1 cellular context compared by ENCODE assay signal in the genomic region with DNA sequence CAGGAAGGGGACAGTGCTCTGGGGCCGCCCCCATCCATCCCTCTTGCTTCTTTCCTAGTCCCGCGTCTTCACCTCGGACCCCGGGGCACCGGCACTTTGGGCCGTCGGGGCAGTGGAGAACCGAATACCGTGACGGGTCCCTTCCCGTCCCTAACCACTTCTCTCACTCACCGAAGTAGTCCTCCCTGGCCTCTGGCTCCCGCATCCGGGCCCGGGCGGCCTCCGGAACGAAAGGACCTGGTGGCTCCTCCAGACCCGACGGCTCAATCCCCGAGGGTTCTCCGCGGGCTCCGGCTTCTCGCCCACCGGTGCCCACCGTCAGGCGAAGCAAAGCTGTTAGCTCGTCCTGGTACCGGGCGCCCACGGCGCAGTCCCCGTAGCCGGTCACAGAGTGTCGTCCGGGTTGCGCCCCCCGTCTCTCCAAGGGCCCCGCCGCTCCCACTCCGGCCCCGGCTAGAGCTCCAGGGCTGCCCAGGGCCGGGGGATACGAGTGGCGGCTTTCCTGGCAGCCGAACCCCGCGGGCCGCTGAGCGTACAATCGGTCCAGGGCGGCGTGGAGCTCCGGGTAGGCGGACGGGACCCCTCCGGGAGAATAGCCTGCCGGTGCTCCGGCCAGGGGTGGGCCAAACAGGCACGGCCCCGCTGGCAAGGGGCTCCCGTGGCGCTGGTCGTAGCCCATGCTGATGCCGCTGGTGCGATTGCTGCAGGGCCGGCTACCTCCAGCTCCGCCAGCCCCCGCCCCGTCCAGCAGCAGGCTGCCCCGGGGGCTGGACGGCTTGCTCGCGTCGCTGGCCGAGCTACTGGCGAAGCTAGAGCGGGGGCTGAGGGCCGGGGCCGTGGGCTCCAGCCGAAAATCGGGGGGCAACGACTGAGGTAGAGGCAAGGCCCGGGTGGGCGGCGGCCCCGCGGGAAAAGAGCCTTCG.
A peak's percentile ranks its signal among the peaks of the same experiment; 100 is the strongest.
TF ChIP-seq lines count a peak whose summit lies in the region.

No MANE protein-coding gene starts in this region.

TF ChIP-seq in HepG2, 621 proteins besides CTCF, POLR2A, EP300 and RAD21 (continued from another document and continues in another):
- 0 out of 2 replicates have a peak, but pooled peaks have one; percentile 3 for TF ChIP-seq MXD4 (CRISPR knock-in tag; IDR thresholded peaks at IDR 0.05)
- TF ChIP-seq, protein P1, sequence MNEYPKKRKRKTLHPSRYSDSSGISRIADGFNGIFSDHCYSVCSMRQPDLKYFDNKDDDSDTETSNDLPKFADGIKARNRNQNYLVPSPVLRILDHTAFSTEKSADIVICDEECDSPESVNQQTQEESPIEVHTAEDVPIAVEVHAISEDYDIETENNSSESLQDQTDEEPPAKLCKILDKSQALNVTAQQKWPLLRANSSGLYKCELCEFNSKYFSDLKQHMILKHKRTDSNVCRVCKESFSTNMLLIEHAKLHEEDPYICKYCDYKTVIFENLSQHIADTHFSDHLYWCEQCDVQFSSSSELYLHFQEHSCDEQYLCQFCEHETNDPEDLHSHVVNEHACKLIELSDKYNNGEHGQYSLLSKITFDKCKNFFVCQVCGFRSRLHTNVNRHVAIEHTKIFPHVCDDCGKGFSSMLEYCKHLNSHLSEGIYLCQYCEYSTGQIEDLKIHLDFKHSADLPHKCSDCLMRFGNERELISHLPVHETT (CRISPR knock-in tag; conservative IDR thresholded peaks at IDR 0.05): 0 out of 2 replicates have a peak, but pooled peaks have one; percentile 5
- no peak; the same call in 1 of the 2 replicates for TF ChIP-seq RXRA (CRISPR knock-in tag; IDR thresholded peaks at IDR 0.05)
- peak; percentile 4; the same call in 1 of the 2 replicates for TF ChIP-seq ZNF331 (CRISPR knock-in tag; IDR thresholded peaks at IDR 0.05)
- no peak for TF ChIP-seq ZNF333 (CRISPR knock-in tag; IDR thresholded peaks at IDR 0.05; ENCODE audit: borderline replicate concordance)
- no peak for TF ChIP-seq MAFF (IDR thresholded peaks at IDR 0.05; ENCODE audit: low read depth, low read length)
- no peak for TF ChIP-seq SP2 (CRISPR knock-in tag; IDR thresholded peaks at IDR 0.05)
- TF ChIP-seq, protein P2, sequence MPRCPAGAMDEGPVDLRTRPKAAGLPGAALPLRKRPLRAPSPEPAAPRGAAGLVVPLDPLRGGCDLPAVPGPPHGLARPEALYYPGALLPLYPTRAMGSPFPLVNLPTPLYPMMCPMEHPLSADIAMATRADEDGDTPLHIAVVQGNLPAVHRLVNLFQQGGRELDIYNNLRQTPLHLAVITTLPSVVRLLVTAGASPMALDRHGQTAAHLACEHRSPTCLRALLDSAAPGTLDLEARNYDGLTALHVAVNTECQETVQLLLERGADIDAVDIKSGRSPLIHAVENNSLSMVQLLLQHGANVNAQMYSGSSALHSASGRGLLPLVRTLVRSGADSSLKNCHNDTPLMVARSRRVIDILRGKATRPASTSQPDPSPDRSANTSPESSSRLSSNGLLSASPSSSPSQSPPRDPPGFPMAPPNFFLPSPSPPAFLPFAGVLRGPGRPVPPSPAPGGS (CRISPR knock-in tag; IDR thresholded peaks at IDR 0.05): 0 out of 2 replicates have a peak, but pooled peaks have one; percentile 49
- TF ChIP-seq IKZF1 (IDR thresholded peaks at IDR 0.05): no peak
- TF ChIP-seq, protein P3, sequence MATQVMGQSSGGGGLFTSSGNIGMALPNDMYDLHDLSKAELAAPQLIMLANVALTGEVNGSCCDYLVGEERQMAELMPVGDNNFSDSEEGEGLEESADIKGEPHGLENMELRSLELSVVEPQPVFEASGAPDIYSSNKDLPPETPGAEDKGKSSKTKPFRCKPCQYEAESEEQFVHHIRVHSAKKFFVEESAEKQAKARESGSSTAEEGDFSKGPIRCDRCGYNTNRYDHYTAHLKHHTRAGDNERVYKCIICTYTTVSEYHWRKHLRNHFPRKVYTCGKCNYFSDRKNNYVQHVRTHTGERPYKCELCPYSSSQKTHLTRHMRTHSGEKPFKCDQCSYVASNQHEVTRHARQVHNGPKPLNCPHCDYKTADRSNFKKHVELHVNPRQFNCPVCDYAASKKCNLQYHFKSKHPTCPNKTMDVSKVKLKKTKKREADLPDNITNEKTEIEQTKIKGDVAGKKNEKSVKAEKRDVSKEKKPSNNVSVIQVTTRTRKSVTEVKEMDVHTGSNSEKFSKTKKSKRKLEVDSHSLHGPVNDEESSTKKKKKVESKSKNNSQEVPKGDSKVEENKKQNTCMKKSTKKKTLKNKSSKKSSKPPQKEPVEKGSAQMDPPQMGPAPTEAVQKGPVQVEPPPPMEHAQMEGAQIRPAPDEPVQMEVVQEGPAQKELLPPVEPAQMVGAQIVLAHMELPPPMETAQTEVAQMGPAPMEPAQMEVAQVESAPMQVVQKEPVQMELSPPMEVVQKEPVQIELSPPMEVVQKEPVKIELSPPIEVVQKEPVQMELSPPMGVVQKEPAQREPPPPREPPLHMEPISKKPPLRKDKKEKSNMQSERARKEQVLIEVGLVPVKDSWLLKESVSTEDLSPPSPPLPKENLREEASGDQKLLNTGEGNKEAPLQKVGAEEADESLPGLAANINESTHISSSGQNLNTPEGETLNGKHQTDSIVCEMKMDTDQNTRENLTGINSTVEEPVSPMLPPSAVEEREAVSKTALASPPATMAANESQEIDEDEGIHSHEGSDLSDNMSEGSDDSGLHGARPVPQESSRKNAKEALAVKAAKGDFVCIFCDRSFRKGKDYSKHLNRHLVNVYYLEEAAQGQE (IDR thresholded peaks at IDR 0.05; ENCODE audit: borderline replicate concordance in 1 of 2, low read depth in 1 of 2, low read length in 2 of 2): peak in 1 of 2 experiments; percentile 8; a peak in 2 of 4 replicates
- no peak for TF ChIP-seq ZNF431 (CRISPR knock-in tag; IDR thresholded peaks at IDR 0.05; ENCODE audit: borderline replicate concordance, low read depth)
- no peak for TF ChIP-seq LCORL (IDR thresholded peaks at IDR 0.05)
- TF ChIP-seq LCORL (CRISPR knock-in tag; IDR thresholded peaks at IDR 0.05): no peak
- TF ChIP-seq SOX13 (IDR thresholded peaks at IDR 0.05): no peak
- peak in 1 of 2 experiments; percentile 88; a peak in 2 of 4 replicates for TF ChIP-seq SOX13 (CRISPR knock-in tag; conservative IDR thresholded peaks at IDR 0.05 in 1 of 2, IDR thresholded peaks at IDR 0.05 in 1 of 2)
- no peak for TF ChIP-seq HDAC6 (IDR thresholded peaks at IDR 0.05; ENCODE audit: low read depth, low read length)
- TF ChIP-seq, protein P4, sequence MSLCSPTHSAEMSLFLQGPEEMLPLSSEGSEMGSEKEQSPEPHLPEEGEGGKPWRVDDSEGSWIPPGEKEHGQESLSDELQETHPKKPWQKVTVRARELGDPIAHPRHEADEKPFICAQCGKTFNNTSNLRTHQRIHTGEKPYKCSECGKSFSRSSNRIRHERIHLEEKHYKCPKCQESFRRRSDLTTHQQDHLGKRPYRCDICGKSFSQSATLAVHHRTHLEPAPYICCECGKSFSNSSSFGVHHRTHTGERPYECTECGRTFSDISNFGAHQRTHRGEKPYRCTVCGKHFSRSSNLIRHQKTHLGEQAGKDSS (CRISPR knock-in tag; IDR thresholded peaks at IDR 0.05; ENCODE audit: borderline replicate concordance, low read depth): no peak; the same call in 1 of the 2 replicates
- TF ChIP-seq TSC22D2 (CRISPR knock-in tag; IDR thresholded peaks at IDR 0.05; ENCODE audit: borderline replicate concordance): 0 out of 2 replicates have a peak, but pooled peaks have one; percentile 49
- TF ChIP-seq KAT7 (CRISPR knock-in tag; IDR thresholded peaks at IDR 0.05; ENCODE audit: borderline replicate concordance): peak; percentile 64; the same call in 1 of the 2 replicates
- TF ChIP-seq ATM (IDR thresholded peaks at IDR 0.05; ENCODE audit: borderline replicate concordance): no peak
- no peak for TF ChIP-seq MXI1 (IDR thresholded peaks at IDR 0.05; ENCODE audit: borderline replicate concordance, low read depth, low read length)
- no peak for TF ChIP-seq ZKSCAN5 (CRISPR knock-in tag; IDR thresholded peaks at IDR 0.05)
- no peak for TF ChIP-seq USF2 (IDR thresholded peaks at IDR 0.05; ENCODE audit: low read depth, low read length)
- TF ChIP-seq USF2 (CRISPR knock-in tag; IDR thresholded peaks at IDR 0.05; ENCODE audit: borderline replicate concordance): no peak
- TF ChIP-seq BCL6 (CRISPR knock-in tag; IDR thresholded peaks at IDR 0.05): no peak; the same call in none of the 2 replicates
- no peak for TF ChIP-seq ZNF800 (CRISPR knock-in tag; IDR thresholded peaks at IDR 0.05)
- TF ChIP-seq KDM6A (CRISPR knock-in tag; IDR thresholded peaks at IDR 0.05; ENCODE audit: low read depth): no peak
- TF ChIP-seq, protein P5, sequence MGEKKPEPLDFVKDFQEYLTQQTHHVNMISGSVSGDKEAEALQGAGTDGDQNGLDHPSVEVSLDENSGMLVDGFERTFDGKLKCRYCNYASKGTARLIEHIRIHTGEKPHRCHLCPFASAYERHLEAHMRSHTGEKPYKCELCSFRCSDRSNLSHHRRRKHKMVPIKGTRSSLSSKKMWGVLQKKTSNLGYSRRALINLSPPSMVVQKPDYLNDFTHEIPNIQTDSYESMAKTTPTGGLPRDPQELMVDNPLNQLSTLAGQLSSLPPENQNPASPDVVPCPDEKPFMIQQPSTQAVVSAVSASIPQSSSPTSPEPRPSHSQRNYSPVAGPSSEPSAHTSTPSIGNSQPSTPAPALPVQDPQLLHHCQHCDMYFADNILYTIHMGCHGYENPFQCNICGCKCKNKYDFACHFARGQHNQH (CRISPR knock-in tag; IDR thresholded peaks at IDR 0.05): peak; percentile 11
- no peak for TF ChIP-seq EHMT2 (IDR thresholded peaks at IDR 0.05; ENCODE audit: borderline replicate concordance, low read depth, low read length)
- TF ChIP-seq ZNF460 (CRISPR knock-in tag; IDR thresholded peaks at IDR 0.05; ENCODE audit: borderline replicate concordance): no peak
- no peak; the same call in 1 of the 2 replicates for TF ChIP-seq ETV6 (CRISPR knock-in tag; conservative IDR thresholded peaks at IDR 0.05)
- TF ChIP-seq, protein P6, sequence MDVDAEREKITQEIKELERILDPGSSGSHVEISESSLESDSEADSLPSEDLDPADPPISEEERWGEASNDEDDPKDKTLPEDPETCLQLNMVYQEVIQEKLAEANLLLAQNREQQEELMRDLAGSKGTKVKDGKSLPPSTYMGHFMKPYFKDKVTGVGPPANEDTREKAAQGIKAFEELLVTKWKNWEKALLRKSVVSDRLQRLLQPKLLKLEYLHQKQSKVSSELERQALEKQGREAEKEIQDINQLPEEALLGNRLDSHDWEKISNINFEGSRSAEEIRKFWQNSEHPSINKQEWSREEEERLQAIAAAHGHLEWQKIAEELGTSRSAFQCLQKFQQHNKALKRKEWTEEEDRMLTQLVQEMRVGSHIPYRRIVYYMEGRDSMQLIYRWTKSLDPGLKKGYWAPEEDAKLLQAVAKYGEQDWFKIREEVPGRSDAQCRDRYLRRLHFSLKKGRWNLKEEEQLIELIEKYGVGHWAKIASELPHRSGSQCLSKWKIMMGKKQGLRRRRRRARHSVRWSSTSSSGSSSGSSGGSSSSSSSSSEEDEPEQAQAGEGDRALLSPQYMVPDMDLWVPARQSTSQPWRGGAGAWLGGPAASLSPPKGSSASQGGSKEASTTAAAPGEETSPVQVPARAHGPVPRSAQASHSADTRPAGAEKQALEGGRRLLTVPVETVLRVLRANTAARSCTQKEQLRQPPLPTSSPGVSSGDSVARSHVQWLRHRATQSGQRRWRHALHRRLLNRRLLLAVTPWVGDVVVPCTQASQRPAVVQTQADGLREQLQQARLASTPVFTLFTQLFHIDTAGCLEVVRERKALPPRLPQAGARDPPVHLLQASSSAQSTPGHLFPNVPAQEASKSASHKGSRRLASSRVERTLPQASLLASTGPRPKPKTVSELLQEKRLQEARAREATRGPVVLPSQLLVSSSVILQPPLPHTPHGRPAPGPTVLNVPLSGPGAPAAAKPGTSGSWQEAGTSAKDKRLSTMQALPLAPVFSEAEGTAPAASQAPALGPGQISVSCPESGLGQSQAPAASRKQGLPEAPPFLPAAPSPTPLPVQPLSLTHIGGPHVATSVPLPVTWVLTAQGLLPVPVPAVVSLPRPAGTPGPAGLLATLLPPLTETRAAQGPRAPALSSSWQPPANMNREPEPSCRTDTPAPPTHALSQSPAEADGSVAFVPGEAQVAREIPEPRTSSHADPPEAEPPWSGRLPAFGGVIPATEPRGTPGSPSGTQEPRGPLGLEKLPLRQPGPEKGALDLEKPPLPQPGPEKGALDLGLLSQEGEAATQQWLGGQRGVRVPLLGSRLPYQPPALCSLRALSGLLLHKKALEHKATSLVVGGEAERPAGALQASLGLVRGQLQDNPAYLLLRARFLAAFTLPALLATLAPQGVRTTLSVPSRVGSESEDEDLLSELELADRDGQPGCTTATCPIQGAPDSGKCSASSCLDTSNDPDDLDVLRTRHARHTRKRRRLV (CRISPR knock-in tag; IDR thresholded peaks at IDR 0.05): no peak
